ENCODE assay signal across 8 cellular contexts in the genomic region with DNA sequence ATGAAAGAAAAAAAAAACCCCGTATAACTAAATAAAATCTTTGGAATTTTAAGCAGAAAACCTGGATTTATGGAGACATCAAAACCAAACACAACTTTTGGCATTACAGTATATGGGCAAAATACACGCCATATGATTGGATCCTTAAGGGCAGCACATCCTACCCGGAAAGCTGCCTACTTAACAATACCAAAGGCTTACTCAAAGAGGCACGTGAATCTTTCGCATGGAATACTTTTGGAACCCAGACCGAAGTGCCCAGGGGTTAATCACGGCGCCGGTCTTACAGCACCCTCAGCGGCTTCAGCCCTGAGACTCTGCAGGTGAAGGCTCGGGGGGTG. TPM values are rescaled to one million over a fixed set of nuclear protein-coding genes. Genes with fewer than 3 reads are reported as not detected.
DNase-seq lines count a peak whose midpoint lies in the region; ATAC-seq and TF ChIP-seq lines count a peak whose summit lies in the region.

No MANE protein-coding gene starts in this region.

- H3K27ac ChIP-seq in dorsolateral prefrontal cortex, result peak overlapping the region in 5 of 59 donors; percentile 23 to 71 (median 33)

- H3K4me3 ChIP-seq in dorsolateral prefrontal cortex (peak overlapping the region; percentile 51 to 92 (median 74)), mononuclear cell (ENCODE audit: low read length) (peak overlapping the region; percentile 50)

- DNase-seq in EH (ENCODE audit: low read depth), result peak; percentile 53
- DNase-seq in NCI-H524 treated with DMSO at 0.1 percent for 48 hours (lab: John Stamatoyannopoulos, UW), result peak; percentile 11
- peak in 1 of 10 donors; percentile 11 for DNase-seq in dorsolateral prefrontal cortex
- DNase-seq in NCI-H1436 treated with DMSO at 0.1 percent for 48 hours (lab: John Stamatoyannopoulos, UW), result no peak
- no peak for DNase-seq in NCI-H510A treated with DMSO at 0.1 percent for 48 hours (lab: John Stamatoyannopoulos, UW)

- H3K27me3 ChIP-seq in dorsolateral prefrontal cortex, result no peaks in the 10 kb centered on the region
- peaks cover 21% of the 10 kb centered on the region for H3K27me3 ChIP-seq in mononuclear cell (ENCODE audit: insufficient read depth, low read length)

- ATAC-seq in GM21619 (IDR thresholded peaks at IDR 0.05; ENCODE audit: unreplicated experiment), result peak; percentile 64
- no peak for ATAC-seq in HG03469 (IDR thresholded peaks at IDR 0.05; ENCODE audit: unreplicated experiment)

- no peak for TF ChIP-seq CTCF in dorsolateral prefrontal cortex (IDR thresholded peaks at IDR 0.05 in 54 of 56, conservative IDR thresholded peaks at IDR 0.05 in 2 of 56; ENCODE audit: low read depth in 1 of 56, partially characterized antibody in 56 of 56)

- H3K4me1 ChIP-seq in mononuclear cell (ENCODE audit: insufficient read depth, low read length), result peaks cover 7% of the 10 kb centered on the region

- intact Hi-C loops in dorsolateral prefrontal cortex (cut with DNase I), result loop anchor here in 1 of 2 donors (10.0 kb wide), 1 partner anchor 698 kb away; a partner anchor contains a TSS

- H3K9me3 ChIP-seq in mononuclear cell (ENCODE audit: low read depth, low read length), result no peaks in the 10 kb centered on the region

RNA-seq across cellular contexts. Expression of a gene that starts 0.4 kb away (rescaled TPM):
- total RNA-seq in dorsolateral prefrontal cortex, result 1 to 10 TPM in 118 of 120 experiments, under 1 TPM in 2; 0.84 to 8.8 (median 3.5) TPM
- total RNA-seq in mononuclear cell, result not detected

RNA-seq across cellular contexts. Expression of a gene that starts 49.0 kb away (rescaled TPM):
- total RNA-seq in dorsolateral prefrontal cortex (100 to 1,000 TPM in 17 of 120 experiments, 10 to 100 TPM in 103; 62.9 to 138 (median 86.2) TPM), mononuclear cell (30.6 TPM)

Comparison
In these comparisons a context has a peak if more than half of its experiments do, and no peak if none do; other contexts are left out.
1. DNase-seq: peak in EH (single experiment) and NCI-H524 treated with DMSO at 0.1 percent for 48 hours (single experiment); none in NCI-H1436 treated with DMSO at 0.1 percent for 48 hours (single experiment) and NCI-H510A treated with DMSO at 0.1 percent for 48 hours (single experiment).